16 cellular contexts compared by ENCODE assay signal in the genomic region with DNA sequence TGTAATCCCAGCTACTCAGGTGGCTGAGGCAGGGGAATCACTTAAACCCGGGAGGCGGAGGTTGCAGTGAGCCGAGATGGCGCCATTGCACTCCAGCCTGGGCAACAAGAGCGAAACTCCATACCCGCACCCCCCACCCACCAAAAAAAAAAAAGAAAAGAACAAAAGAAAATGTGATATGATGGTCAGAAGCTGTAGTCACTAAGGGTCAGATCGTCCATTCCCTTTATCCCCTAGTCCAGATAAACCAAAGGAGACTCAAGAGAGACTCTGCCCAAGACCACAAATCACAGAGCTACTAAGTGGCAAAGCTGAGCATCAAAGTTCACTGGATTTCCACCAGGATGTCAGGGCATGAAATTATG. TPM values are rescaled to one million over a fixed set of nuclear protein-coding genes. Genes with fewer than 3 reads are reported as not detected.
DNase-seq lines count a peak whose midpoint lies in the region; ATAC-seq, FAIRE-seq and TF ChIP-seq lines count a peak whose summit lies in the region.
"Had no signal": no experiment of that assay in that cellular context is flagged by ENCODE, and none has a peak within 500 bp of the region (broad histone marks: within the 10 kb centered on the region; RNA-seq: fewer than 3 reads in every experiment).

No MANE protein-coding gene starts in this region.

- H3K9me3 Mint-ChIP-seq in T-helper 2 cell treated with Interferon-gamma antibody and Interleukin-4, amounts not matched to agents 5 μg/mL and 100 μg/mL, for 36 hours: no peaks in the 10 kb centered on the region
- H3K9me3 Mint-ChIP-seq in activated T-helper 2 cell treated with anti-CD3 and anti-CD28 coated beads, Interferon-gamma antibody, Interleukin-2, Interleukin-4, amounts not matched to agents 10 μg/mL and 5 μg/mL and 100 μg/mL, durations not matched to agents 14 hours and 24 hours and 36 hours: no peaks in the 10 kb centered on the region
- peaks cover 0 to 2% (median 0%) of the 10 kb centered on the region in 9 donors for H3K9me3 Mint-ChIP-seq in naive thymus-derived CD8-positive, alpha-beta T cell

- H3K27me3 Mint-ChIP-seq in T-helper 2 cell treated with Interferon-gamma antibody and Interleukin-4, amounts not matched to agents 5 μg/mL and 100 μg/mL, for 36 hours (ENCODE audit: low read depth): no peaks in the 10 kb centered on the region
- H3K27me3 Mint-ChIP-seq in activated T-helper 2 cell treated with anti-CD3 and anti-CD28 coated beads, Interferon-gamma antibody, Interleukin-2, Interleukin-4, amounts not matched to agents 10 μg/mL and 5 μg/mL and 100 μg/mL, durations not matched to agents 14 hours and 24 hours and 36 hours (ENCODE audit: low read depth): no peaks in the 10 kb centered on the region
- H3K27me3 Mint-ChIP-seq in naive thymus-derived CD8-positive, alpha-beta T cell: no peaks in the 10 kb centered on the region

- H3K4me3 Mint-ChIP-seq in T-helper 2 cell treated with Interferon-gamma antibody and Interleukin-4, amounts not matched to agents 5 μg/mL and 100 μg/mL, for 36 hours: peak overlapping the region; percentile 98
- H3K4me3 Mint-ChIP-seq in activated T-helper 2 cell treated with anti-CD3 and anti-CD28 coated beads, Interferon-gamma antibody, Interleukin-2, Interleukin-4, amounts not matched to agents 10 μg/mL and 5 μg/mL and 100 μg/mL, durations not matched to agents 14 hours and 24 hours and 36 hours (ENCODE audit: low read depth): peak overlapping the region; percentile 98
- H3K4me3 Mint-ChIP-seq in naive thymus-derived CD8-positive, alpha-beta T cell: peak overlapping the region; percentile 73 to 97 (median 93)

- H3K4me1 ChIP-seq in pancreas: peaks cover 25 to 60% (median 31%) of the 10 kb centered on the region in 3 donors

- no peak overlapping the region for H3K27ac ChIP-seq in pancreas
- H3K27ac ChIP-seq: upper lobe of right lung had no signal

- no peak for TF ChIP-seq CTCF in GM12875 (IDR thresholded peaks at IDR 0.05; ENCODE audit: borderline replicate concordance, insufficient read depth, low read depth, low read length)
- no peak for TF ChIP-seq CTCF in pancreas (IDR thresholded peaks at IDR 0.05)

- no peak for FAIRE-seq in pancreas (lab: Jason Lieb, UNC)
- FAIRE-seq: G401.6, RCC 7860 had no signal

- H3K9me3 ChIP-seq in pancreas: no peaks in the 10 kb centered on the region
- H3K9me3 ChIP-seq: upper lobe of right lung had no signal

- peak overlapping the region; percentile 100 for H3K27ac Mint-ChIP-seq in T-helper 2 cell treated with Interferon-gamma antibody and Interleukin-4, amounts not matched to agents 5 μg/mL and 100 μg/mL, for 36 hours
- peak overlapping the region; percentile 96 for H3K27ac Mint-ChIP-seq in activated T-helper 2 cell treated with anti-CD3 and anti-CD28 coated beads, Interferon-gamma antibody, Interleukin-2, Interleukin-4, amounts not matched to agents 10 μg/mL and 5 μg/mL and 100 μg/mL, durations not matched to agents 14 hours and 24 hours and 36 hours
- H3K27ac Mint-ChIP-seq in naive thymus-derived CD8-positive, alpha-beta T cell: peak overlapping the region; percentile 48 to 95 (median 90)

- H3K4me3 ChIP-seq in GM12875 (ENCODE audit: low read depth, low read length) (peak overlapping the region; percentile 21), pancreas (no peak overlapping the region)
- H3K4me3 ChIP-seq: upper lobe of right lung had no signal

- peaks cover 71% of the 10 kb centered on the region for H3K4me1 Mint-ChIP-seq in T-helper 2 cell treated with Interferon-gamma antibody and Interleukin-4, amounts not matched to agents 5 μg/mL and 100 μg/mL, for 36 hours (ENCODE audit: low read depth)
- peaks cover 75% of the 10 kb centered on the region for H3K4me1 Mint-ChIP-seq in activated T-helper 2 cell treated with anti-CD3 and anti-CD28 coated beads, Interferon-gamma antibody, Interleukin-2, Interleukin-4, amounts not matched to agents 10 μg/mL and 5 μg/mL and 100 μg/mL, durations not matched to agents 14 hours and 24 hours and 36 hours (ENCODE audit: low read depth)
- peaks cover 27 to 87% (median 79%) of the 10 kb centered on the region in 4 donors for H3K4me1 Mint-ChIP-seq in naive thymus-derived CD8-positive, alpha-beta T cell

- 92 to 97% methylated on average over 7 of the region's 7 CpGs for WGBS in pancreas, 2 donors

- H3K36me3 Mint-ChIP-seq in T-helper 2 cell treated with Interferon-gamma antibody and Interleukin-4, amounts not matched to agents 5 μg/mL and 100 μg/mL, for 36 hours (ENCODE audit: low read depth): peaks cover 29% of the 10 kb centered on the region
- peaks cover 40% of the 10 kb centered on the region for H3K36me3 Mint-ChIP-seq in activated T-helper 2 cell treated with anti-CD3 and anti-CD28 coated beads, Interferon-gamma antibody, Interleukin-2, Interleukin-4, amounts not matched to agents 10 μg/mL and 5 μg/mL and 100 μg/mL, durations not matched to agents 14 hours and 24 hours and 36 hours (ENCODE audit: low read depth)
- no peaks in the 10 kb centered on the region for H3K36me3 Mint-ChIP-seq in naive thymus-derived CD8-positive, alpha-beta T cell

- intact Hi-C loops in activated T-helper 2 cell treated with anti-CD3 and anti-CD28 coated beads, Interferon-gamma antibody, Interleukin-2, Interleukin-4, amounts not matched to agents 10 μg/mL and 5 μg/mL and 100 μg/mL, durations not matched to agents 14 hours and 24 hours and 36 hours (cut with micrococcal nuclease): loop anchor here (2.0 to 10.0 kb wide), 4 partner anchors 77 to 855 kb away; partner anchors contain the start of genes ATP2A2, RAD9B and VPS29
- intact Hi-C loops in pancreas (cut with DNase I): no loop called here

- POLR2A ChIA-PET in naive thymus-derived CD8-positive, alpha-beta T cell (lab: Charles Lee): interaction anchor here (1.0 to 1.8 kb wide), 2 partner anchors 13 to 16 kb away, joined by 6 read pairs; no protein-coding TSS in a partner anchor

- no peak for DNase-seq in T-helper 2 cell treated with Interferon-gamma antibody and Interleukin-4, amounts not matched to agents 5 μg/mL and 100 μg/mL, for 36 hours (ENCODE audit: low spot score)
- DNase-seq in T-helper 2 cell (no peak), inferior parietal cortex (ENCODE audit: extremely low spot score) (no peak), pancreas (no peak)
- DNase-seq in activated T-helper 2 cell treated with anti-CD3 and anti-CD28 coated beads, Interferon-gamma antibody, Interleukin-2, Interleukin-4, amounts not matched to agents 10 μg/mL and 5 μg/mL and 100 μg/mL, durations not matched to agents 14 hours and 24 hours and 36 hours (ENCODE audit: low spot score): no peak
- no peak for DNase-seq in naive thymus-derived CD8-positive, alpha-beta T cell
- DNase-seq: 8988T; activated CD4-positive, alpha-beta T cell treated with anti-CD3 and anti-CD28 coated beads, Interleukin-2, amount 50 U/mL, for 1 hour; glutamatergic neuron; kidney glomerular epithelial cell; NCI-H1930; upper lobe of right lung had no signal

- H3K36me3 ChIP-seq in pancreas: no peaks in the 10 kb centered on the region
- H3K36me3 ChIP-seq: upper lobe of right lung had no signal

- H3K27me3 ChIP-seq in pancreas: no peaks in the 10 kb centered on the region
- H3K27me3 ChIP-seq: upper lobe of right lung had no signal

- no peak for ATAC-seq in naive thymus-derived CD8-positive, alpha-beta T cell
- ATAC-seq in HG03175 (IDR thresholded peaks at IDR 0.05; ENCODE audit: unreplicated experiment) (no peak), pancreas (no peak)
- ATAC-seq: upper lobe of right lung had no signal

RNA-seq across cellular contexts. Expression of gene PPTC7, which starts 3.2 kb away (rescaled TPM):
- 41.7 and 42.4 TPM in 2 replicates for total RNA-seq in activated T-helper 2 cell treated with anti-CD3 and anti-CD28 coated beads, Interferon-gamma antibody, Interleukin-2, Interleukin-4, amounts not matched to agents 10 μg/mL and 5 μg/mL and 100 μg/mL, durations not matched to agents 14 hours and 24 hours and 36 hours
- total RNA-seq in naive thymus-derived CD8-positive, alpha-beta T cell: 10 to 100 TPM; 34.4 to 34.8 TPM
- 10 to 100 TPM in 1 of 3 donors, 1 to 10 TPM in 2; 7.6 to 10.2 (median 9.6) TPM for polyA plus RNA-seq in naive thymus-derived CD8-positive, alpha-beta T cell
- total RNA-seq in pancreas: 1 to 10 TPM; 4.6 to 9.0 (median 6.2) TPM
- polyA plus RNA-seq in pancreas: 1 to 10 TPM; 2.2 to 5.8 TPM

RNA-seq across cellular contexts. Expression of gene TCTN1, which starts 34.1 kb away (rescaled TPM):
- 5.1 and 6.6 TPM in 2 replicates for total RNA-seq in activated T-helper 2 cell treated with anti-CD3 and anti-CD28 coated beads, Interferon-gamma antibody, Interleukin-2, Interleukin-4, amounts not matched to agents 10 μg/mL and 5 μg/mL and 100 μg/mL, durations not matched to agents 14 hours and 24 hours and 36 hours
- 10 to 100 TPM; 13.4 to 16.2 TPM for total RNA-seq in naive thymus-derived CD8-positive, alpha-beta T cell
- 10 to 100 TPM in 2 of 3 donors, 1 to 10 TPM in 1; 8.7 to 16.4 (median 13.6) TPM for polyA plus RNA-seq in naive thymus-derived CD8-positive, alpha-beta T cell
- total RNA-seq in pancreas: 10 to 100 TPM; 14.7 to 25.3 (median 17.6) TPM
- 10 to 100 TPM; 31.0 to 54.5 TPM for polyA plus RNA-seq in pancreas
